In genomic region chr2:68594674-68595492, GRCh38 we compare ENCODE assay signal across 1 cellular context.
TF ChIP-seq lines count a peak whose summit lies in the region.

No MANE protein-coding gene starts in this region.

TF ChIP-seq in HepG2, 621 proteins besides CTCF, POLR2A, EP300 and RAD21 (continued from another document and continues in another):
- TF ChIP-seq MLXIP (CRISPR knock-in tag; IDR thresholded peaks at IDR 0.05; ENCODE audit: borderline replicate concordance): no peak
- TF ChIP-seq HDAC1 (CRISPR knock-in tag; IDR thresholded peaks at IDR 0.05): peak; percentile 29
- TF ChIP-seq ZNF644 (CRISPR knock-in tag; IDR thresholded peaks at IDR 0.05; ENCODE audit: low read depth): 0 out of 2 replicates have a peak, but pooled peaks have one; percentile 10
- peak; percentile 27 for TF ChIP-seq XRCC5 (optimal IDR thresholded peaks at IDR 0.05; ENCODE audit: low read length)
- TF ChIP-seq HMG20A (CRISPR knock-in tag; IDR thresholded peaks at IDR 0.05; ENCODE audit: borderline replicate concordance): peak; percentile 71; the same call in 1 of the 2 replicates
- TF ChIP-seq CCAR2 (optimal IDR thresholded peaks at IDR 0.05; ENCODE audit: low read depth, low read length): no peak
- peak; percentile 78; the same call in 1 of the 2 replicates for TF ChIP-seq AHDC1 (CRISPR knock-in tag; IDR thresholded peaks at IDR 0.05; ENCODE audit: borderline replicate concordance)
- TF ChIP-seq THAP11 (CRISPR knock-in tag; IDR thresholded peaks at IDR 0.05): no peak
- TF ChIP-seq, protein P1, sequence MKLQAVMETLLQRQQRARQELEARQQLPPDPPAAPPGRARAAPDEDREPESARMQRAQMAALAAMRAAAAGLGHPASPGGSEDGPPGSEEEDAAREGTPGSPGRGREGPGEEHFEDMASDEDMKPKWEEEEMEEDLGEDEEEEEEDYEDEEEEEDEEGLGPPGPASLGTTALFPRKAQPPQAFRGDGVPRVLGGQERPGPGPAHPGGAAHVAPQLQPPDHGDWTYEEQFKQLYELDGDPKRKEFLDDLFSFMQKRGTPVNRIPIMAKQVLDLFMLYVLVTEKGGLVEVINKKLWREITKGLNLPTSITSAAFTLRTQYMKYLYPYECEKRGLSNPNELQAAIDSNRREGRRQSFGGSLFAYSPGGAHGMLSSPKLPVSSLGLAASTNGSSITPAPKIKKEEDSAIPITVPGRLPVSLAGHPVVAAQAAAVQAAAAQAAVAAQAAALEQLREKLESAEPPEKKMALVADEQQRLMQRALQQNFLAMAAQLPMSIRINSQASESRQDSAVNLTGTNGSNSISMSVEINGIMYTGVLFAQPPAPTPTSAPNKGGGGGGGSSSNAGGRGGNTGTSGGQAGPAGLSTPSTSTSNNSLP (IDR thresholded peaks at IDR 0.05; ENCODE audit: low read depth, low read length): peak; percentile 86
- TF ChIP-seq ELF1 (CRISPR knock-in tag; IDR thresholded peaks at IDR 0.05): 0 out of 2 replicates have a peak, but pooled peaks have one; percentile 37
- TF ChIP-seq PHF21A (CRISPR knock-in tag; IDR thresholded peaks at IDR 0.05): no peak
- TF ChIP-seq, protein P2, sequence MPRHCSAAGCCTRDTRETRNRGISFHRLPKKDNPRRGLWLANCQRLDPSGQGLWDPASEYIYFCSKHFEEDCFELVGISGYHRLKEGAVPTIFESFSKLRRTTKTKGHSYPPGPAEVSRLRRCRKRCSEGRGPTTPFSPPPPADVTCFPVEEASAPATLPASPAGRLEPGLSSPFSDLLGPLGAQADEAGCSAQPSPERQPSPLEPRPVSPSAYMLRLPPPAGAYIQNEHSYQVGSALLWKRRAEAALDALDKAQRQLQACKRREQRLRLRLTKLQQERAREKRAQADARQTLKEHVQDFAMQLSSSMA (CRISPR knock-in tag; IDR thresholded peaks at IDR 0.05): no peak
- TF ChIP-seq ATAD3A (CRISPR knock-in tag; IDR thresholded peaks at IDR 0.05): no peak
- no peak for TF ChIP-seq POLR2G (IDR thresholded peaks at IDR 0.05; ENCODE audit: low read depth, low read length)
- TF ChIP-seq REST (IDR thresholded peaks at IDR 0.05; ENCODE audit: borderline replicate concordance in 1 of 2, low read depth in 1 of 2, low read length in 2 of 2): no peak
- TF ChIP-seq CBFB (CRISPR knock-in tag; IDR thresholded peaks at IDR 0.05): no peak
- TF ChIP-seq ZNF564 (CRISPR knock-in tag; IDR thresholded peaks at IDR 0.05): no peak
- no peak for TF ChIP-seq PCBP1 (IDR thresholded peaks at IDR 0.05; ENCODE audit: borderline replicate concordance, low read depth, low read length)
- TF ChIP-seq MTA3 (CRISPR knock-in tag; IDR thresholded peaks at IDR 0.05): no peak
- no peak for TF ChIP-seq ZBTB7B (CRISPR knock-in tag; IDR thresholded peaks at IDR 0.05)
- no peak for TF ChIP-seq SP5 (CRISPR knock-in tag; IDR thresholded peaks at IDR 0.05; ENCODE audit: borderline replicate concordance, low read depth)
- TF ChIP-seq, protein P3, sequence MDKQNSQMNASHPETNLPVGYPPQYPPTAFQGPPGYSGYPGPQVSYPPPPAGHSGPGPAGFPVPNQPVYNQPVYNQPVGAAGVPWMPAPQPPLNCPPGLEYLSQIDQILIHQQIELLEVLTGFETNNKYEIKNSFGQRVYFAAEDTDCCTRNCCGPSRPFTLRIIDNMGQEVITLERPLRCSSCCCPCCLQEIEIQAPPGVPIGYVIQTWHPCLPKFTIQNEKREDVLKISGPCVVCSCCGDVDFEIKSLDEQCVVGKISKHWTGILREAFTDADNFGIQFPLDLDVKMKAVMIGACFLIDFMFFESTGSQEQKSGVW (CRISPR knock-in tag; IDR thresholded peaks at IDR 0.05; ENCODE audit: borderline replicate concordance): no peak
- no peak for TF ChIP-seq CERS6 (CRISPR knock-in tag; IDR thresholded peaks at IDR 0.05)
- TF ChIP-seq, protein P4, sequence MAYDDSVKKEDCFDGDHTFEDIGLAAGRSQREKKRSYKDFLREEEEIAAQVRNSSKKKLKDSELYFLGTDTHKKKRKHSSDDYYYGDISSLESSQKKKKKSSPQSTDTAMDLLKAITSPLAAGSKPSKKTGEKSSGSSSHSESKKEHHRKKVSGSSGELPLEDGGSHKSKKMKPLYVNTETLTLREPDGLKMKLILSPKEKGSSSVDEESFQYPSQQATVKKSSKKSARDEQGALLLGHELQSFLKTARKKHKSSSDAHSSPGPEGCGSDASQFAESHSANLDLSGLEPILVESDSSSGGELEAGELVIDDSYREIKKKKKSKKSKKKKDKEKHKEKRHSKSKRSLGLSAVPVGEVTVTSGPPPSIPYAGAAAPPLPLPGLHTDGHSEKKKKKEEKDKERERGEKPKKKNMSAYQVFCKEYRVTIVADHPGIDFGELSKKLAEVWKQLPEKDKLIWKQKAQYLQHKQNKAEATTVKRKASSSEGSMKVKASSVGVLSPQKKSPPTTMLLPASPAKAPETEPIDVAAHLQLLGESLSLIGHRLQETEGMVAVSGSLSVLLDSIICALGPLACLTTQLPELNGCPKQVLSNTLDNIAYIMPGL (CRISPR knock-in tag; IDR thresholded peaks at IDR 0.05; ENCODE audit: borderline replicate concordance in 1 of 2, low read depth in 1 of 2): 0 out of 4 replicates have a peak, but pooled peaks of 1 of the 2 experiments have one; percentile 19
- TF ChIP-seq YY1 (IDR thresholded peaks at IDR 0.05; ENCODE audit: insufficient read depth, insufficient replicate concordance, low read depth, low read length): no peak
- TF ChIP-seq FOXO4 (CRISPR knock-in tag; conservative IDR thresholded peaks at IDR 0.05): no peak
- TF ChIP-seq PITX1 (CRISPR knock-in tag; IDR thresholded peaks at IDR 0.05): no peak
- TF ChIP-seq ZZZ3 (CRISPR knock-in tag; IDR thresholded peaks at IDR 0.05; ENCODE audit: borderline replicate concordance): no peak
- no peak for TF ChIP-seq ZNF879 (CRISPR knock-in tag; IDR thresholded peaks at IDR 0.05)
- TF ChIP-seq TBP (CRISPR knock-in tag; IDR thresholded peaks at IDR 0.05): no peak
- no peak for TF ChIP-seq CENPX (CRISPR knock-in tag; IDR thresholded peaks at IDR 0.05)
- no peak for TF ChIP-seq ESRRA (CRISPR knock-in tag; IDR thresholded peaks at IDR 0.05; ENCODE audit: low read depth)
- TF ChIP-seq ZNF691 (CRISPR knock-in tag; IDR thresholded peaks at IDR 0.05; ENCODE audit: borderline replicate concordance, low read depth): no peak
- TF ChIP-seq, protein P5, sequence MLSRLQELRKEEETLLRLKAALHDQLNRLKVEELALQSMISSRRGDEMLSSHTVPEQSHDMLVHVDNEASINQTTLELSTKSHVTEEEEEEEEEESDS (CRISPR knock-in tag; IDR thresholded peaks at IDR 0.05; ENCODE audit: borderline replicate concordance): no peak
